8 cellular contexts compared by ENCODE assay signal in the genomic region with DNA sequence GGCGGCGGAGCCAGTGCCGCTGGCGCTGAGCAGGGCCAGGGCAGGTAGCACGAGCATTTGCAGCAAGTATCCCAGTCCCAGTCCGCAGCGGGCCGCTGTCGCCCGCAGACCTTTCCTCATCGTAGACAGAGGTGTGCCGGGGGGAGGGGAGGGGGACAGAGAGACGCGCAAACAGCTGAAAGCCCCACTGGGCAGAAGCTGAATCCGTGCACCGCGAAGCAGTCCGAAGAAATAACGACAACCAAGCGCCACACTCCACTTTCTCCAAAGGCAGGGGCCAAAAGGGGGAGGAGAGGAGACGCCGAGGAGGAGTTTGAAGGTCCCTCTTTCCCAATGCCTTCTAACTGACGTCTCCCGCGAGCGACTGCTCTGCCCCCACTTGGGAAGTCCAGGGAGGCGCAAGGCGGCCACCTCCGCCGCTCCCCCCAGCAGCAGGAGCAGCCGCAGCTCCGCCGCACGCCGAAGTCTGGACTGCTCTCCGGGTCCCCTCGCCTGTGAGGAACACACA. TPM values are rescaled to one million over a fixed set of nuclear protein-coding genes. Genes with fewer than 3 reads are reported as not detected.
DNase-seq lines count a peak whose midpoint lies in the region; ATAC-seq and TF ChIP-seq lines count a peak whose summit lies in the region.

Gene UNC5C, minus strand, starts transcription at position 236 of the 508 bp plus-strand sequence.

- WGBS in GM23248 (ENCODE audit: low coverage in 1 of 2, low lambda C conversion rate in 2 of 2, missing lambda C conversion rate in 2 of 2), 2 experiments, result 3% methylated on average over 33 to 37 of the region's 37 CpGs

- no peaks in the 10 kb centered on the region for H3K36me3 Mint-ChIP-seq in natural killer cell

- H4K20me1 ChIP-seq in GM23248 (ENCODE audit: insufficient read depth), result no peaks in the 10 kb centered on the region

- no peaks in the 10 kb centered on the region for H3F3A ChIP-seq in GM23248 (ENCODE audit: insufficient read depth)

- peak within 1 kb of the TSS; percentile 53 for H3K4me2 ChIP-seq in GM23248 (ENCODE audit: unreplicated experiment)

- no peaks in the 10 kb centered on the region for H3K9me3 ChIP-seq in GM23248 (ENCODE audit: low read depth)

- no peaks in the 10 kb centered on the region for H3K9me2 ChIP-seq in GM23248 (ENCODE audit: insufficient read depth)

- H3K4me3 Mint-ChIP-seq in natural killer cell, result peak within 1 kb of the TSS; percentile 90

- no peak within 1 kb of the TSS for H3K9ac ChIP-seq in GM23248

- no peaks in the 10 kb centered on the region for H3K36me3 ChIP-seq in GM23248 (ENCODE audit: low read depth)

- in situ Hi-C loops in GM23248 (cut with MboI), result no loop called here

- peaks cover 50% of the 10 kb centered on the region for H3K27me3 ChIP-seq in GM23248 (replicated peaks; ENCODE audit: insufficient read depth)

- ATAC-seq in natural killer cell (peak in 1 of 3 donors; percentile 20), HG03342 (IDR thresholded peaks at IDR 0.05; ENCODE audit: unreplicated experiment) (no peak)

- peak; percentile 16 for DNase-seq in GM23248
- peak; percentile 64 for DNase-seq in fibroblast of villous mesenchyme (ENCODE audit: low read depth)
- no peak for DNase-seq in natural killer cell
- DNase-seq in UCSD-AML1 (lab: John Stamatoyannopoulos, UW; ENCODE audit: unreplicated experiment), result no peak
- no peak for DNase-seq in NCI-H2081 treated with DMSO at 0.1 percent for 48 hours (lab: John Stamatoyannopoulos, UW)

- intact Hi-C loops in natural killer cell (cut with micrococcal nuclease), result no loop called here

- H3K4me1 ChIP-seq in GM23248 (ENCODE audit: insufficient read depth), result no peaks in the 10 kb centered on the region

- H3K27ac Mint-ChIP-seq in natural killer cell, result peak within 1 kb of the TSS in 1 of 2 donors; percentile 66

- H2AFZ ChIP-seq in GM23248, result peak within 1 kb of the TSS; percentile 41; the same call in 1 of the 2 replicates

- H3K27me3 Mint-ChIP-seq in natural killer cell (ENCODE audit: low read depth in 2 of 2), result peaks cover 24 to 31% of the 10 kb centered on the region in 2 donors

- H3K4me1 Mint-ChIP-seq in natural killer cell, result peaks cover 12 to 19% of the 10 kb centered on the region in 2 donors

- H3K27ac ChIP-seq in 22Rv1, result peak within 1 kb of the TSS; percentile 61
- no peak within 1 kb of the TSS for H3K27ac ChIP-seq in GM23248

- H3K9me3 Mint-ChIP-seq in natural killer cell, result no peaks in the 10 kb centered on the region

- peak; percentile 29; the same call in 1 of the 2 replicates for TF ChIP-seq CTCF in 22Rv1 (IDR thresholded peaks at IDR 0.05)
- TF ChIP-seq CTCF in WI38 (IDR thresholded peaks at IDR 0.05; ENCODE audit: low read depth, low read length), result no peak
- no peak for TF ChIP-seq CTCF in fibroblast of villous mesenchyme (IDR thresholded peaks at IDR 0.05; ENCODE audit: insufficient read depth, low read depth, low read length)
- TF ChIP-seq CTCF in natural killer cell (IDR thresholded peaks at IDR 0.05), result no peak

- H3K79me2 ChIP-seq in GM23248 (ENCODE audit: insufficient read depth), result no peaks in the 10 kb centered on the region

- H3K4me3 ChIP-seq in GM23248 (peak within 1 kb of the TSS; percentile 61), WI38 (ENCODE audit: low read depth, low read length) (peak within 1 kb of the TSS; percentile 44), fibroblast of villous mesenchyme (ENCODE audit: low read depth, low read length) (peak within 1 kb of the TSS; percentile 70)

RNA-seq across cellular contexts. Expression of gene UNC5C, which starts in this region (rescaled TPM):
- not detected in 2 replicates for total RNA-seq in GM23248 (2014; rRNA removed; shearing (Covaris generic))
- not detected in 2 replicates for polyA plus RNA-seq in GM23248 (2016; fragmentation: Nextera tagmentation; extraction: Ambion mirVana)
- total RNA-seq in fibroblast of villous mesenchyme (under 0.01 and 0.43 TPM in 2 replicates), natural killer cell (not detected)

Comparison
In these comparisons a context has a peak if more than half of its experiments do, and no peak if none do; other contexts are left out.
1. Peak in DNase-seq, H3K4me3 ChIP-seq and H3K4me2 ChIP-seq in GM23248; RNA of the gene not detected or under 1 TPM.
2. Peak in DNase-seq and H3K4me3 ChIP-seq in fibroblast of villous mesenchyme; RNA of the gene not detected or under 1 TPM.